ENCODE assay signal across 23 cellular contexts in genomic region chr18:37559194-37559593, GRCh38. TPM values are rescaled to one million over a fixed set of nuclear protein-coding genes. Genes with fewer than 3 reads are reported as not detected.
DNase-seq lines count a peak whose midpoint lies in the region; ATAC-seq and TF ChIP-seq lines count a peak whose summit lies in the region.
"Had no signal": no experiment of that assay in that cellular context is flagged by ENCODE, and none has a peak within 500 bp of the region (broad histone marks: within the 10 kb centered on the region; RNA-seq: fewer than 3 reads in every experiment).

No MANE protein-coding gene starts in this region.

- TF ChIP-seq CTCF in glutamatergic neuron (IDR thresholded peaks at IDR 0.05; ENCODE audit: partially characterized antibody, unreplicated experiment), result no peak

- no peak for DNase-seq in glutamatergic neuron
- no peak for DNase-seq in NCI-H345 (lab: John Stamatoyannopoulos, UW)
- DNase-seq in NCI-H1417 treated with DMSO at 0.1 percent for 48 hours (lab: John Stamatoyannopoulos, UW), result no peak
- DNase-seq in NCI-H2029 treated with DMSO at 0.1 percent for 48 hours (lab: John Stamatoyannopoulos, UW), result no peak
- DNase-seq: BE2C; CD4-positive, alpha-beta memory T cell; DMS53; HFFc6; IMR-90; NCI-H1436; NCI-H1930; NCI-H510A; NCI-H82; PC-9; SIG-M5; T-helper 1 cell had no signal

- H3K9ac ChIP-seq in BLaER1, result no peak overlapping the region

- H3K36me3 Mint-ChIP-seq in glutamatergic neuron (ENCODE audit: unreplicated experiment), result no peaks in the 10 kb centered on the region
- H3K36me3 Mint-ChIP-seq: CD4-positive, alpha-beta memory T cell had no signal

- H3K4me1 ChIP-seq in BLaER1, result peaks cover 15% of the 10 kb centered on the region; the same call in 1 of the 2 replicates
- H3K4me1 ChIP-seq: BE2C had no signal

- H3K4me3 ChIP-seq in BLaER1, result no peak overlapping the region
- H3K4me3 ChIP-seq: PC-9 had no signal

- H4K20me1 ChIP-seq in BLaER1, result no peaks in the 10 kb centered on the region

- H3K4me2 ChIP-seq in BLaER1, result 0 out of 2 replicates have a peak overlapping the region, but pooled peaks have one; percentile 14
- H3K4me2 ChIP-seq: PC-9 had no signal

- no peak overlapping the region for H3K27ac Mint-ChIP-seq in glutamatergic neuron (ENCODE audit: unreplicated experiment)
- H3K27ac Mint-ChIP-seq: CD4-positive, alpha-beta memory T cell; HFFc6 had no signal

- H3K27ac ChIP-seq in BLaER1, result no peak overlapping the region
- H3K27ac ChIP-seq: HL-60, PC-9, RWPE1 had no signal

- no peaks in the 10 kb centered on the region for H3K9me3 ChIP-seq in BLaER1
- H3K9me3 ChIP-seq: BE2C had no signal

- peaks cover 22% of the 10 kb centered on the region for H3K4me1 Mint-ChIP-seq in glutamatergic neuron (ENCODE audit: low read depth, unreplicated experiment)
- H3K4me1 Mint-ChIP-seq: CD4-positive, alpha-beta memory T cell had no signal

- peaks cover 4% of the 10 kb centered on the region for H3K27me3 Mint-ChIP-seq in glutamatergic neuron (ENCODE audit: unreplicated experiment)

- H3K4me3 Mint-ChIP-seq in glutamatergic neuron (ENCODE audit: unreplicated experiment), result peak overlapping the region; percentile 1
- H3K4me3 Mint-ChIP-seq: CD4-positive, alpha-beta memory T cell; HFFc6 had no signal

- no peaks in the 10 kb centered on the region for H3K27me3 ChIP-seq in BLaER1
- H3K27me3 ChIP-seq: BE2C had no signal

- ATAC-seq in GM18858 (IDR thresholded peaks at IDR 0.05; ENCODE audit: unreplicated experiment) (peak; percentile 71), HG03469 (IDR thresholded peaks at IDR 0.05; ENCODE audit: unreplicated experiment) (peak; percentile 62)
- ATAC-seq: SK-N-SH treated with all-trans-retinoic acid at 6 μM for 48 hours had no signal

- H3K9me3 Mint-ChIP-seq in glutamatergic neuron (ENCODE audit: unreplicated experiment), result peaks cover 7% of the 10 kb centered on the region
- H3K9me3 Mint-ChIP-seq: HFFc6 had no signal

- no peaks in the 10 kb centered on the region for H3K36me3 ChIP-seq in BLaER1
- H3K36me3 ChIP-seq: BE2C had no signal

RNA-seq across cellular contexts. Expression of gene CELF4, which starts 6.4 kb away (rescaled TPM):
- total RNA-seq in glutamatergic neuron (ENCODE audit: unreplicated experiment), result 38.4 TPM
- total RNA-seq: CD4-positive, alpha-beta memory T cell; HFFc6; IMR-90; M059J had no signal
